In the genomic region with DNA sequence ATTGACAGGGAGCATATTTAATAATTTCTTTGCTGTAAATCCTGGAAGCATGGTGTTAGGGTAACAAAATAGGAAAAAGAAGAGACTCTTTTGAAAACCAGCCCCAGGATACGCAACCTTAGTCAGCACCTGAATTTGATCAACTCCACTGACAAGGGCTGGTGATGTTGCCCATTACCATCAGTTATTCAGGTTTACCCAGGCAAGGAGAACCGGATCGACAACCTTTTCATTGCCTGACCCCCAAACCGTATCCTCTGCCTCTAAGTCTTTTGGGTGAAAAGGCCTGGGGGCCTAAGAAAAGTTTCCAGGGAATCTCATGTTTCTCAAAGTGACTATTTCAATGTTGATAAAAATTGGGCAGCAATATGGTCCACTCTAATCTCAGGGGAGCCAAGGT, we compare ENCODE assay signal across 1 cellular context.
TF ChIP-seq lines count a peak whose summit lies in the region.

No MANE protein-coding gene starts in this region.

TF ChIP-seq in GM23338, 12 proteins besides CTCF, POLR2A, EP300 and RAD21 (continued from another document):
- TF ChIP-seq CREB1 (CRISPR knock-in tag; IDR thresholded peaks at IDR 0.05; ENCODE audit: low read depth) = no peak
